ENCODE assay signal across 15 cellular contexts in the genomic region with DNA sequence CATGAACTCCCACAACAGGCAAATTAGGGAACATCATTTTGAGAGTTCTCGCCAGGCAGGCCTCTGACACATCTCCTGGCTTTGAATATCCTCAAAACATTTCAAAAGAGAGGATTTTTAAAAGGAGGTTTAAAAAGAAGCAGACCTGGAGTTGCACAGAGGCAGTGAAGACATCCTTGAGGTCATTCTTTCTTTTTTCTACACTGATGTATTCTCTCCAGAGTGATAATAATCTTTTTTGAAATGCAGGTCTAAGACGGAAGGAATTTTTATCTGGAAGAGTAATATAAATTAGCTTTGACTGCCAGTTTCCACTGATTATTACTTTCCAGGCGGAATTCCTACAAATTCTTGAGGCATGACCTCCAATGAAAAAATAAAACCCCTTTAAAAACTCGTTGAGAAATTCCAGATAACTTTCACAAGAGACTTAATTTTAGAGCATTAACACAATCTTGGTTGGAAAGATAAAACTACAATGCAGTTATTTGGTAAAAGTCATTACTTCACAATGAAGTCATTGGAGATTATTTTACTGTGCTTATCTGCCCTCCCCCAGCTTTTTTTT.
DNase-seq lines count a peak whose midpoint lies in the region; ATAC-seq and TF ChIP-seq lines count a peak whose summit lies in the region.
"Had no signal": no experiment of that assay in that cellular context is flagged by ENCODE, and none has a peak within 500 bp of the region (broad histone marks: within the 10 kb centered on the region; RNA-seq: fewer than 3 reads in every experiment).

No MANE protein-coding gene starts in this region.

- H3K9me3 Mint-ChIP-seq in natural killer cell treated with Interleukin-12 subunit alpha and Interleukin-12 subunit beta and Interleukin-15 and Interleukin-18, amount 100 ng/mL, for 72 hours: peaks cover 4% of the 10 kb centered on the region
- H3K9me3 Mint-ChIP-seq: activated naive CD4-positive, alpha-beta T cell treated with anti-CD3 and anti-CD28 coated beads, Interleukin-2, amount 50 U/mL, for 72 hours; nephron progenitor cell had no signal

- H3K27me3 Mint-ChIP-seq in natural killer cell treated with Interleukin-12 subunit alpha and Interleukin-12 subunit beta and Interleukin-15 and Interleukin-18, amount 100 ng/mL, for 72 hours: no peaks in the 10 kb centered on the region

- no peak overlapping the region for H3K4me3 ChIP-seq in left lung
- H3K4me3 ChIP-seq in transverse colon: no peak overlapping the region
- H3K4me3 ChIP-seq: skin epidermis had no signal

- TF ChIP-seq EP300 in transverse colon (IDR thresholded peaks at IDR 0.05; ENCODE audit: low read depth): no peak

- peak; percentile 39 for ATAC-seq in left lung
- no peak for ATAC-seq in natural killer cell treated with Interleukin-12 subunit alpha and Interleukin-12 subunit beta and Interleukin-15 and Interleukin-18, amount 100 ng/mL, for 72 hours
- ATAC-seq: activated naive CD4-positive, alpha-beta T cell treated with anti-CD3 and anti-CD28 coated beads, Interleukin-2, amount 50 U/mL, for 72 hours; left colon; WTC11 had no signal

- H3K4me3 Mint-ChIP-seq in natural killer cell treated with Interleukin-12 subunit alpha and Interleukin-12 subunit beta and Interleukin-15 and Interleukin-18, amount 100 ng/mL, for 72 hours: no peak overlapping the region
- H3K4me3 Mint-ChIP-seq: nephron progenitor cell, WTC11 had no signal

- H3K27ac ChIP-seq in left lung (peak overlapping the region in 1 of 2 donors; percentile 49), transverse colon (peak overlapping the region; percentile 35 to 53 (median 46))

- no peak overlapping the region for H3K27ac Mint-ChIP-seq in natural killer cell treated with Interleukin-12 subunit alpha and Interleukin-12 subunit beta and Interleukin-15 and Interleukin-18, amount 100 ng/mL, for 72 hours
- H3K27ac Mint-ChIP-seq: activated naive CD4-positive, alpha-beta T cell treated with anti-CD3 and anti-CD28 coated beads, Interleukin-2, amount 50 U/mL, for 72 hours; nephron progenitor cell; WTC11 had no signal

- no peaks in the 10 kb centered on the region for H3K9me3 ChIP-seq in left lung
- no peaks in the 10 kb centered on the region for H3K9me3 ChIP-seq in transverse colon
- H3K9me3 ChIP-seq: Caco-2 had no signal

- H3K4me1 ChIP-seq in left lung (no peaks in the 10 kb centered on the region), transverse colon (no peaks in the 10 kb centered on the region)

- no peak for TF ChIP-seq POLR2A in transverse colon (IDR thresholded peaks at IDR 0.05)

- intact Hi-C loops in left lung (cut with DNase I) (no loop called here), transverse colon (cut with DNase I; ENCODE audit: low total_unique reads) (no loop called here)

- no peaks in the 10 kb centered on the region for H3K36me3 Mint-ChIP-seq in natural killer cell treated with Interleukin-12 subunit alpha and Interleukin-12 subunit beta and Interleukin-15 and Interleukin-18, amount 100 ng/mL, for 72 hours
- H3K36me3 Mint-ChIP-seq: activated naive CD4-positive, alpha-beta T cell treated with anti-CD3 and anti-CD28 coated beads, Interleukin-2, amount 50 U/mL, for 72 hours; WTC11 had no signal

- WGBS in transverse colon (ENCODE audit: low coverage in 1 of 2), 2 donors: 60 to 64% methylated on average over 4 of the region's 4 CpGs

- H3K36me3 ChIP-seq in left lung (no peaks in the 10 kb centered on the region), transverse colon (no peaks in the 10 kb centered on the region)

- H3K27me3 ChIP-seq in left lung (no peaks in the 10 kb centered on the region), transverse colon (no peaks in the 10 kb centered on the region)

- H3K4me1 Mint-ChIP-seq in natural killer cell treated with Interleukin-12 subunit alpha and Interleukin-12 subunit beta and Interleukin-15 and Interleukin-18, amount 100 ng/mL, for 72 hours (ENCODE audit: low read depth in 2 of 2): no peaks in the 10 kb centered on the region
- H3K4me1 Mint-ChIP-seq: WTC11 had no signal

- DNase-seq in M059J (ENCODE audit: low read depth) (peak; percentile 68), fibroblast of gingiva (ENCODE audit: low read depth) (peak; percentile 64), left lung (no peak), transverse colon (no peak), OCI-M1 (lab: John Stamatoyannopoulos, UW) (no peak), DMS79 treated with DMSO at 0.1 percent for 48 hours (lab: John Stamatoyannopoulos, UW) (no peak), 8988T (no peak)
- no peak for DNase-seq in natural killer cell treated with Interleukin-12 subunit alpha and Interleukin-12 subunit beta and Interleukin-15 and Interleukin-18, amount 100 ng/mL, for 72 hours (ENCODE audit: low spot score)
- DNase-seq: Caco-2, foreskin melanocyte, left colon, nephron progenitor cell had no signal

- in situ Hi-C loops in transverse colon (cut with MboI; ENCODE audit: low pct_ligation_motif_present in 1 of 4, low pct_unique_long_range_greater_than_20kb in 1 of 4, low sequenced_read_pairs in 3 of 4): no loop called here

- no peak for TF ChIP-seq CTCF in left lung (IDR thresholded peaks at IDR 0.05)
- TF ChIP-seq CTCF in transverse colon (IDR thresholded peaks at IDR 0.05): no peak

Comparison
In these comparisons a context has a peak if more than half of its experiments do, and no peak if none do; other contexts are left out.
1. DNase-seq: peak in M059J (single experiment) and fibroblast of gingiva (single experiment); none in left lung (0 of 2), transverse colon (single experiment), OCI-M1 (single experiment), natural killer cell treated with Interleukin-12 subunit alpha and Interleukin-12 subunit beta and Interleukin-15 and Interleukin-18, amount 100 ng/mL, for 72 hours (single experiment), DMS79 treated with DMSO at 0.1 percent for 48 hours (single experiment) and 8988T (single experiment).